Comparison of ENCODE assay signal across 3 cellular contexts in the genomic region with DNA sequence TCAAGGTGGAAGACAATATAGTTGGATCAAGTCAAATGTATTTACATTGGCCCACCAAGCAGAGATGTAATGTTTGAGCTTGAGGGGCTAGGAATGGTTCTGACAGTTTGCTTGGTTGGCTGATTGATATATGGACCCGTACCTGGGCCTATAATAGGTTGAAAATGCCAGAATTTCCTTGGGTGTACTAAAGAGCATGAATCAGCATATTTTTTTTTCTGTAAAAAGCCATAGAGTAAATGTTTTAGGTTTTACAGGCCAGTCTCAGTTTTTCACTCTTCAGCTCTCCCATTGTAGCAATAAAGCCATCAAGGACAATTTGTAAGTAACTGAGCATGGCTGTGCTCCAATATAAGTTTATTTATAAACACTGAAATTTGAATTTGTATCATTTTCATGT.
TF ChIP-seq lines count a peak whose summit lies in the region.

No MANE protein-coding gene starts in this region.

TF ChIP-seq in A549, 52 proteins besides CTCF, POLR2A, EP300 and RAD21:
- TF ChIP-seq JUN (IDR thresholded peaks at IDR 0.05) (no peak), ESRRA (IDR thresholded peaks at IDR 0.05; ENCODE audit: borderline replicate concordance, low read length) (no peak), NFE2L2 (conservative IDR thresholded peaks at IDR 0.05; ENCODE audit: low read length) (peak; percentile 51; the same call in 1 of the 2 replicates), SMC3 (IDR thresholded peaks at IDR 0.05) (no peak), MAFK (IDR thresholded peaks at IDR 0.05; ENCODE audit: partially characterized antibody) (peak; percentile 94), FOSL2 (IDR thresholded peaks at IDR 0.05) (no peak), FOSL2 (CRISPR knock-in tag; IDR thresholded peaks at IDR 0.05) (no peak), FOXS1 (CRISPR knock-in tag; IDR thresholded peaks at IDR 0.05) (no peak), EHMT2 (IDR thresholded peaks at IDR 0.05; ENCODE audit: low read depth) (no peak), CHD4 (IDR thresholded peaks at IDR 0.05; ENCODE audit: borderline replicate concordance) (no peak)

TF ChIP-seq in IMR-90, 13 proteins besides CTCF, POLR2A, EP300 and RAD21:
- TF ChIP-seq, protein P1, sequence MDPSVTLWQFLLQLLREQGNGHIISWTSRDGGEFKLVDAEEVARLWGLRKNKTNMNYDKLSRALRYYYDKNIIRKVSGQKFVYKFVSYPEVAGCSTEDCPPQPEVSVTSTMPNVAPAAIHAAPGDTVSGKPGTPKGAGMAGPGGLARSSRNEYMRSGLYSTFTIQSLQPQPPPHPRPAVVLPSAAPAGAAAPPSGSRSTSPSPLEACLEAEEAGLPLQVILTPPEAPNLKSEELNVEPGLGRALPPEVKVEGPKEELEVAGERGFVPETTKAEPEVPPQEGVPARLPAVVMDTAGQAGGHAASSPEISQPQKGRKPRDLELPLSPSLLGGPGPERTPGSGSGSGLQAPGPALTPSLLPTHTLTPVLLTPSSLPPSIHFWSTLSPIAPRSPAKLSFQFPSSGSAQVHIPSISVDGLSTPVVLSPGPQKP (IDR thresholded peaks at IDR 0.05; ENCODE audit: borderline replicate concordance, low read depth, low read length): no peak
- TF ChIP-seq RFX5 (IDR thresholded peaks at IDR 0.05; ENCODE audit: low read depth, low read length): no peak
- no peak for TF ChIP-seq CHD1 (IDR thresholded peaks at IDR 0.05; ENCODE audit: low read depth, low read length)
- TF ChIP-seq NFE2L2 (IDR thresholded peaks at IDR 0.05; ENCODE audit: low read depth, low read length): 0 out of 2 replicates have a peak, but pooled peaks have one; percentile 25
- TF ChIP-seq, protein P2, sequence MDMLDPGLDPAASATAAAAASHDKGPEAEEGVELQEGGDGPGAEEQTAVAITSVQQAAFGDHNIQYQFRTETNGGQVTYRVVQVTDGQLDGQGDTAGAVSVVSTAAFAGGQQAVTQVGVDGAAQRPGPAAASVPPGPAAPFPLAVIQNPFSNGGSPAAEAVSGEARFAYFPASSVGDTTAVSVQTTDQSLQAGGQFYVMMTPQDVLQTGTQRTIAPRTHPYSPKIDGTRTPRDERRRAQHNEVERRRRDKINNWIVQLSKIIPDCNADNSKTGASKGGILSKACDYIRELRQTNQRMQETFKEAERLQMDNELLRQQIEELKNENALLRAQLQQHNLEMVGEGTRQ (IDR thresholded peaks at IDR 0.05; ENCODE audit: low read depth, low read length): no peak
- TF ChIP-seq MAFK (IDR thresholded peaks at IDR 0.05; ENCODE audit: low read depth, low read length): peak; percentile 61
- no peak for TF ChIP-seq CEBPB (IDR thresholded peaks at IDR 0.05; ENCODE audit: low read depth, low read length)
- TF ChIP-seq SMC3 (IDR thresholded peaks at IDR 0.05; ENCODE audit: low read depth, low read length): no peak
- TF ChIP-seq MAZ (IDR thresholded peaks at IDR 0.05; ENCODE audit: borderline replicate concordance, low read depth, low read length): no peak

TF ChIP-seq in K562, 482 proteins besides CTCF, POLR2A, EP300 and RAD21 (continues in another document):
- TF ChIP-seq ETV6 (IDR thresholded peaks at IDR 0.05; ENCODE audit: borderline replicate concordance in 1 of 2, low read depth in 2 of 2, low read length in 1 of 2) (no peak), ETV6 (CRISPR knock-in tag; IDR thresholded peaks at IDR 0.05; ENCODE audit: borderline replicate concordance) (no peak), BACH1 (tag; IDR thresholded peaks at IDR 0.05) (peak; percentile 29; the same call in 1 of the 2 replicates), TEAD1 (CRISPR knock-in tag; IDR thresholded peaks at IDR 0.05) (no peak), MYC (IDR thresholded peaks at IDR 0.05; ENCODE audit: low read depth, low read length) (no peak), MYC (CRISPR knock-in tag; IDR thresholded peaks at IDR 0.05; ENCODE audit: borderline replicate concordance, low read depth) (no peak), MAFK (IDR thresholded peaks at IDR 0.05; ENCODE audit: low read length) (peak; percentile 82), HDAC6 (IDR thresholded peaks at IDR 0.05; ENCODE audit: low read depth, low read length) (no peak), CBX3 (IDR thresholded peaks at IDR 0.05; ENCODE audit: borderline replicate concordance in 1 of 2, low read length in 2 of 2) (no peak), ZC3H11A (IDR thresholded peaks at IDR 0.05; ENCODE audit: low read depth, low read length) (no peak), NR1H2 (CRISPR knock-in tag; IDR thresholded peaks at IDR 0.05) (no peak), ZNF316 (IDR thresholded peaks at IDR 0.05) (peak; percentile 97), SMAD4 (CRISPR knock-in tag; conservative IDR thresholded peaks at IDR 0.05) (no peak)
- TF ChIP-seq, protein P3, sequence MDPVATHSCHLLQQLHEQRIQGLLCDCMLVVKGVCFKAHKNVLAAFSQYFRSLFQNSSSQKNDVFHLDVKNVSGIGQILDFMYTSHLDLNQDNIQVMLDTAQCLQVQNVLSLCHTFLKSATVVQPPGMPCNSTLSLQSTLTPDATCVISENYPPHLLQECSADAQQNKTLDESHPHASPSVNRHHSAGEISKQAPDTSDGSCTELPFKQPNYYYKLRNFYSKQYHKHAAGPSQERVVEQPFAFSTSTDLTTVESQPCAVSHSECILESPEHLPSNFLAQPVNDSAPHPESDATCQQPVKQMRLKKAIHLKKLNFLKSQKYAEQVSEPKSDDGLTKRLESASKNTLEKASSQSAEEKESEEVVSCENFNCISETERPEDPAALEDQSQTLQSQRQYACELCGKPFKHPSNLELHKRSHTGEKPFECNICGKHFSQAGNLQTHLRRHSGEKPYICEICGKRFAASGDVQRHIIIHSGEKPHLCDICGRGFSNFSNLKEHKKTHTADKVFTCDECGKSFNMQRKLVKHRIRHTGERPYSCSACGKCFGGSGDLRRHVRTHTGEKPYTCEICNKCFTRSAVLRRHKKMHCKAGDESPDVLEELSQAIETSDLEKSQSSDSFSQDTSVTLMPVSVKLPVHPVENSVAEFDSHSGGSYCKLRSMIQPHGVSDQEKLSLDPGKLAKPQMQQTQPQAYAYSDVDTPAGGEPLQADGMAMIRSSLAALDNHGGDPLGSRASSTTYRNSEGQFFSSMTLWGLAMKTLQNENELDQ (CRISPR knock-in tag; IDR thresholded peaks at IDR 0.05; ENCODE audit: borderline replicate concordance): no peak
- TF ChIP-seq, protein P4, sequence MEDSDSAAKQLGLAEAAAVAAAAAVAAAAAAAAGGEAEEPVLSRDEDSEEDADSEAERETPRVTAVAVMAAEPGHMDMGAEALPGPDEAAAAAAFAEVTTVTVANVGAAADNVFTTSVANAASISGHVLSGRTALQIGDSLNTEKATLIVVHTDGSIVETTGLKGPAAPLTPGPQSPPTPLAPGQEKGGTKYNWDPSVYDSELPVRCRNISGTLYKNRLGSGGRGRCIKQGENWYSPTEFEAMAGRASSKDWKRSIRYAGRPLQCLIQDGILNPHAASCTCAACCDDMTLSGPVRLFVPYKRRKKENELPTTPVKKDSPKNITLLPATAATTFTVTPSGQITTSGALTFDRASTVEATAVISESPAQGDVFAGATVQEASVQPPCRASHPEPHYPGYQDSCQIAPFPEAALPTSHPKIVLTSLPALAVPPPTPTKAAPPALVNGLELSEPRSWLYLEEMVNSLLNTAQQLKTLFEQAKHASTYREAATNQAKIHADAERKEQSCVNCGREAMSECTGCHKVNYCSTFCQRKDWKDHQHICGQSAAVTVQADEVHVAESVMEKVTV (CRISPR knock-in tag; IDR thresholded peaks at IDR 0.05): no peak
- TF ChIP-seq, protein P5, sequence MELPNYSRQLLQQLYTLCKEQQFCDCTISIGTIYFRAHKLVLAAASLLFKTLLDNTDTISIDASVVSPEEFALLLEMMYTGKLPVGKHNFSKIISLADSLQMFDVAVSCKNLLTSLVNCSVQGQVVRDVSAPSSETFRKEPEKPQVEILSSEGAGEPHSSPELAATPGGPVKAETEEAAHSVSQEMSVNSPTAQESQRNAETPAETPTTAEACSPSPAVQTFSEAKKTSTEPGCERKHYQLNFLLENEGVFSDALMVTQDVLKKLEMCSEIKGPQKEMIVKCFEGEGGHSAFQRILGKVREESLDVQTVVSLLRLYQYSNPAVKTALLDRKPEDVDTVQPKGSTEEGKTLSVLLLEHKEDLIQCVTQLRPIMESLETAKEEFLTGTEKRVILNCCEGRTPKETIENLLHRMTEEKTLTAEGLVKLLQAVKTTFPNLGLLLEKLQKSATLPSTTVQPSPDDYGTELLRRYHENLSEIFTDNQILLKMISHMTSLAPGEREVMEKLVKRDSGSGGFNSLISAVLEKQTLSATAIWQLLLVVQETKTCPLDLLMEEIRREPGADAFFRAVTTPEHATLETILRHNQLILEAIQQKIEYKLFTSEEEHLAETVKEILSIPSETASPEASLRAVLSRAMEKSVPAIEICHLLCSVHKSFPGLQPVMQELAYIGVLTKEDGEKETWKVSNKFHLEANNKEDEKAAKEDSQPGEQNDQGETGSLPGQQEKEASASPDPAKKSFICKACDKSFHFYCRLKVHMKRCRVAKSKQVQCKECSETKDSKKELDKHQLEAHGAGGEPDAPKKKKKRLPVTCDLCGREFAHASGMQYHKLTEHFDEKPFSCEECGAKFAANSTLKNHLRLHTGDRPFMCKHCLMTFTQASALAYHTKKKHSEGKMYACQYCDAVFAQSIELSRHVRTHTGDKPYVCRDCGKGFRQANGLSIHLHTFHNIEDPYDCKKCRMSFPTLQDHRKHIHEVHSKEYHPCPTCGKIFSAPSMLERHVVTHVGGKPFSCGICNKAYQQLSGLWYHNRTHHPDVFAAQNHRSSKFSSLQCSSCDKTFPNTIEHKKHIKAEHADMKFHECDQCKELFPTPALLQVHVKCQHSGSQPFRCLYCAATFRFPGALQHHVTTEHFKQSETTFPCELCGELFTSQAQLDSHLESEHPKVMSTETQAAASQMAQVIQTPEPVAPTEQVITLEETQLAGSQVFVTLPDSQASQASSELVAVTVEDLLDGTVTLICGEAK (IDR thresholded peaks at IDR 0.05): no peak
- TF ChIP-seq, protein P5 (CRISPR knock-in tag; IDR thresholded peaks at IDR 0.05): no peak
- TF ChIP-seq, protein P6, sequence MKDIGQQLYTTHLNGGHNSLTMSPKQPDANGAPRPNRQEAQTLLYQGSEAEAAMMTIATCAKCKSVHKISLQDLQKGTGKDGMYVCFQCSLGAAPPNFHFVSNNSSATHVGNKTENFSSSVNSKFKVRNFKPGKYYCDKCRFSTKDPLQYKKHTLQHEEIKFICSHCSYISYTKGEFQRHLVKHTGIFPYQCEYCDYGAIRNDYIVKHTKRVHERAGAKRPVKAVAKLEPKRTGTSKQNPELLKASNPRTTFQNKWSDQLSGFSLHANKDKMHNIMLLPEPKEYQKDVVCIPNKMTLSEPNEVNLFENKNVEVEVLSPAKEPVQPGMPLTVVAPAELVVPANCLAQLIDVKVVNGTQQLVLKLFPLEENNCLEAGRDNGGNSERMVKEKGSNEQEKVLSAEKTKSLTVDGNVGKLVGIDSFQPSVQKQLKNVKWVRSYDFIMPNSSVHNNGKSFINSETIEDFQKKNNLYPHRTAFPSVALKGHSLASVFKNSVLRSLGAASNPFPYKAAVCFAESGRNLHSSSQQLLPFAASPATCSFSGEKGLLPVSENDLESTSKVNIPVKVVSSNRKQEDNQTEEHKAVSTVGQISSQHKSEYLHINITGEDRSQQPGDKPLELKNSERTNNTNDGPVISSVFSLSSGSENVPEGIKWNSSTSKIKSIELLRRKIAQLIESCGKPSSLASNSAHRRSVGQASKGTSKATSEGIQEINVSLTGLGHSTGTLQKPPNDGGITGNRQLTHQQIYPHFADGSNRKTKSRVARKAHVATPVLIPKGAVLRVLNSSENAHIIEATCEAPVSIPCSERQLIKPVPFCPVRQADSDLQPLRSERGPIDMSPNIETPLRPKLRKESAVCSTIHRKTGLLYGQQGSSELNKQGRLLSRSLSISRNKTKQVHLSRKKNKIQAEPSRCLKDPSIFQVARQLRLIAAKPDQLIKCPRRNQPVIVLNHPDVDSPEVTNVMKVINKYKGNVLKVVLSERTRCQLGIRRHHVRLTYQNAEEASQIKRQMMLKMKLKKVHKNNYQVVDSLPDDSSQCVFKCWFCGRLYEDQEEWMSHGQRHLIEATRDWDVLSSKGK (CRISPR knock-in tag; IDR thresholded peaks at IDR 0.05): no peak
- TF ChIP-seq, protein P7, sequence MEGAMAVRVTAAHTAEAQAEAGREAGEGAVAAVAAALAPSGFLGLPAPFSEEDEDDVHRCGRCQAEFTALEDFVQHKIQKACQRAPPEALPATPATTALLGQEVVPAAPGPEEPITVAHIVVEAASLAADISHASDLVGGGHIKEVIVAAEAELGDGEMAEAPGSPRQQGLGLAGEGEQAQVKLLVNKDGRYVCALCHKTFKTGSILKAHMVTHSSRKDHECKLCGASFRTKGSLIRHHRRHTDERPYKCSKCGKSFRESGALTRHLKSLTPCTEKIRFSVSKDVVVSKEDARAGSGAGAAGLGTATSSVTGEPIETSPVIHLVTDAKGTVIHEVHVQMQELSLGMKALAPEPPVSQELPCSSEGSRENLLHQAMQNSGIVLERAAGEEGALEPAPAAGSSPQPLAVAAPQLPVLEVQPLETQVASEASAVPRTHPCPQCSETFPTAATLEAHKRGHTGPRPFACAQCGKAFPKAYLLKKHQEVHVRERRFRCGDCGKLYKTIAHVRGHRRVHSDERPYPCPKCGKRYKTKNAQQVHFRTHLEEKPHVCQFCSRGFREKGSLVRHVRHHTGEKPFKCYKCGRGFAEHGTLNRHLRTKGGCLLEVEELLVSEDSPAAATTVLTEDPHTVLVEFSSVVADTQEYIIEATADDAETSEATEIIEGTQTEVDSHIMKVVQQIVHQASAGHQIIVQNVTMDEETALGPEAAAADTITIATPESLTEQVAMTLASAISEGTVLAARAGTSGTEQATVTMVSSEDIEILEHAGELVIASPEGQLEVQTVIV (CRISPR knock-in tag; IDR thresholded peaks at IDR 0.05; ENCODE audit: borderline replicate concordance): no peak
- TF ChIP-seq, protein P8, sequence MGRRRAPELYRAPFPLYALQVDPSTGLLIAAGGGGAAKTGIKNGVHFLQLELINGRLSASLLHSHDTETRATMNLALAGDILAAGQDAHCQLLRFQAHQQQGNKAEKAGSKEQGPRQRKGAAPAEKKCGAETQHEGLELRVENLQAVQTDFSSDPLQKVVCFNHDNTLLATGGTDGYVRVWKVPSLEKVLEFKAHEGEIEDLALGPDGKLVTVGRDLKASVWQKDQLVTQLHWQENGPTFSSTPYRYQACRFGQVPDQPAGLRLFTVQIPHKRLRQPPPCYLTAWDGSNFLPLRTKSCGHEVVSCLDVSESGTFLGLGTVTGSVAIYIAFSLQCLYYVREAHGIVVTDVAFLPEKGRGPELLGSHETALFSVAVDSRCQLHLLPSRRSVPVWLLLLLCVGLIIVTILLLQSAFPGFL (CRISPR knock-in tag; IDR thresholded peaks at IDR 0.05): no peak
